In genomic region chr4:121597346-121597934, GRCh38 we compare ENCODE assay signal across 1 cellular context.
TF ChIP-seq lines count a peak whose summit lies in the region.

No MANE protein-coding gene starts in this region.

TF ChIP-seq in HepG2, 621 proteins besides CTCF, POLR2A, EP300 and RAD21 (continued from another document):
- TF ChIP-seq, protein P1, sequence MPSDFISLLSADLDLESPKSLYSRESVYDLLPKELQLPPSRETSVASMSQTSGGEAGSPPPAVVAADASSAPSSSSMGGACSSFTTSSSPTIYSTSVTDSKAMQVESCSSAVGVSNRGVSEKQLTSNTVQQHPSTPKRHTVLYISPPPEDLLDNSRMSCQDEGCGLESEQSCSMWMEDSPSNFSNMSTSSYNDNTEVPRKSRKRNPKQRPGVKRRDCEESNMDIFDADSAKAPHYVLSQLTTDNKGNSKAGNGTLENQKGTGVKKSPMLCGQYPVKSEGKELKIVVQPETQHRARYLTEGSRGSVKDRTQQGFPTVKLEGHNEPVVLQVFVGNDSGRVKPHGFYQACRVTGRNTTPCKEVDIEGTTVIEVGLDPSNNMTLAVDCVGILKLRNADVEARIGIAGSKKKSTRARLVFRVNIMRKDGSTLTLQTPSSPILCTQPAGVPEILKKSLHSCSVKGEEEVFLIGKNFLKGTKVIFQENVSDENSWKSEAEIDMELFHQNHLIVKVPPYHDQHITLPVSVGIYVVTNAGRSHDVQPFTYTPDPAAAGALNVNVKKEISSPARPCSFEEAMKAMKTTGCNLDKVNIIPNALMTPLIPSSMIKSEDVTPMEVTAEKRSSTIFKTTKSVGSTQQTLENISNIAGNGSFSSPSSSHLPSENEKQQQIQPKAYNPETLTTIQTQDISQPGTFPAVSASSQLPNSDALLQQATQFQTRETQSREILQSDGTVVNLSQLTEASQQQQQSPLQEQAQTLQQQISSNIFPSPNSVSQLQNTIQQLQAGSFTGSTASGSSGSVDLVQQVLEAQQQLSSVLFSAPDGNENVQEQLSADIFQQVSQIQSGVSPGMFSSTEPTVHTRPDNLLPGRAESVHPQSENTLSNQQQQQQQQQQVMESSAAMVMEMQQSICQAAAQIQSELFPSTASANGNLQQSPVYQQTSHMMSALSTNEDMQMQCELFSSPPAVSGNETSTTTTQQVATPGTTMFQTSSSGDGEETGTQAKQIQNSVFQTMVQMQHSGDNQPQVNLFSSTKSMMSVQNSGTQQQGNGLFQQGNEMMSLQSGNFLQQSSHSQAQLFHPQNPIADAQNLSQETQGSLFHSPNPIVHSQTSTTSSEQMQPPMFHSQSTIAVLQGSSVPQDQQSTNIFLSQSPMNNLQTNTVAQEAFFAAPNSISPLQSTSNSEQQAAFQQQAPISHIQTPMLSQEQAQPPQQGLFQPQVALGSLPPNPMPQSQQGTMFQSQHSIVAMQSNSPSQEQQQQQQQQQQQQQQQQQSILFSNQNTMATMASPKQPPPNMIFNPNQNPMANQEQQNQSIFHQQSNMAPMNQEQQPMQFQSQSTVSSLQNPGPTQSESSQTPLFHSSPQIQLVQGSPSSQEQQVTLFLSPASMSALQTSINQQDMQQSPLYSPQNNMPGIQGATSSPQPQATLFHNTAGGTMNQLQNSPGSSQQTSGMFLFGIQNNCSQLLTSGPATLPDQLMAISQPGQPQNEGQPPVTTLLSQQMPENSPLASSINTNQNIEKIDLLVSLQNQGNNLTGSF (CRISPR knock-in tag; IDR thresholded peaks at IDR 0.05) = no peak
- TF ChIP-seq HIVEP1 (CRISPR knock-in tag; IDR thresholded peaks at IDR 0.05) (no peak), TFAP4 (IDR thresholded peaks at IDR 0.05; ENCODE audit: borderline replicate concordance, low read depth) (no peak), SRSF1 (optimal IDR thresholded peaks at IDR 0.05; ENCODE audit: low read depth, low read length) (no peak)
- TF ChIP-seq, protein P2, sequence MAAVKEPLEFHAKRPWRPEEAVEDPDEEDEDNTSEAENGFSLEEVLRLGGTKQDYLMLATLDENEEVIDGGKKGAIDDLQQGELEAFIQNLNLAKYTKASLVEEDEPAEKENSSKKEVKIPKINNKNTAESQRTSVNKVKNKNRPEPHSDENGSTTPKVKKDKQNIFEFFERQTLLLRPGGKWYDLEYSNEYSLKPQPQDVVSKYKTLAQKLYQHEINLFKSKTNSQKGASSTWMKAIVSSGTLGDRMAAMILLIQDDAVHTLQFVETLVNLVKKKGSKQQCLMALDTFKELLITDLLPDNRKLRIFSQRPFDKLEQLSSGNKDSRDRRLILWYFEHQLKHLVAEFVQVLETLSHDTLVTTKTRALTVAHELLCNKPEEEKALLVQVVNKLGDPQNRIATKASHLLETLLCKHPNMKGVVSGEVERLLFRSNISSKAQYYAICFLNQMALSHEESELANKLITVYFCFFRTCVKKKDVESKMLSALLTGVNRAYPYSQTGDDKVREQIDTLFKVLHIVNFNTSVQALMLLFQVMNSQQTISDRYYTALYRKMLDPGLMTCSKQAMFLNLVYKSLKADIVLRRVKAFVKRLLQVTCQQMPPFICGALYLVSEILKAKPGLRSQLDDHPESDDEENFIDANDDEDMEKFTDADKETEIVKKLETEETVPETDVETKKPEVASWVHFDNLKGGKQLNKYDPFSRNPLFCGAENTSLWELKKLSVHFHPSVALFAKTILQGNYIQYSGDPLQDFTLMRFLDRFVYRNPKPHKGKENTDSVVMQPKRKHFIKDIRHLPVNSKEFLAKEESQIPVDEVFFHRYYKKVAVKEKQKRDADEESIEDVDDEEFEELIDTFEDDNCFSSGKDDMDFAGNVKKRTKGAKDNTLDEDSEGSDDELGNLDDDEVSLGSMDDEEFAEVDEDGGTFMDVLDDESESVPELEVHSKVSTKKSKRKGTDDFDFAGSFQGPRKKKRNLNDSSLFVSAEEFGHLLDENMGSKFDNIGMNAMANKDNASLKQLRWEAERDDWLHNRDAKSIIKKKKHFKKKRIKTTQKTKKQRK (IDR thresholded peaks at IDR 0.05; ENCODE audit: low read length) = no peak
